ENCODE assay signal across 8 cellular contexts in genomic region chr9:127569819-127570401, GRCh38. TPM values are rescaled to one million over a fixed set of nuclear protein-coding genes. Genes with fewer than 3 reads are reported as not detected.
DNase-seq lines count a peak whose midpoint lies in the region; ATAC-seq and TF ChIP-seq lines count a peak whose summit lies in the region.

No MANE protein-coding gene starts in this region.

- peaks cover 0 to 8% (median 0%) of the 10 kb centered on the region in 7 donors for H3K27me3 ChIP-seq in heart right ventricle
- peaks cover 16% of the 10 kb centered on the region for H3K27me3 ChIP-seq in NT2/D1 (ENCODE audit: insufficient read depth, insufficient read length)

- no peaks in the 10 kb centered on the region for H3K36me3 Mint-ChIP-seq in mesothelial cell of epicardium

- peak in 1 of 8 donors; percentile 0 for ATAC-seq in heart right ventricle
- no peak for ATAC-seq in HG03280 (IDR thresholded peaks at IDR 0.05; ENCODE audit: unreplicated experiment)

- H3K27me3 Mint-ChIP-seq in mesothelial cell of epicardium (ENCODE audit: low read depth), result no peaks in the 10 kb centered on the region

- peak overlapping the region; percentile 76 for H3K9ac ChIP-seq in NT2/D1 (ENCODE audit: insufficient read length, low read depth)

- H3K36me3 ChIP-seq in heart right ventricle (peaks cover 0 to 12% (median 0%) of the 10 kb centered on the region in 9 donors), NT2/D1 (ENCODE audit: insufficient read depth, insufficient read length, low read length) (peaks cover 19% of the 10 kb centered on the region)

- no peaks in the 10 kb centered on the region for H3K9me3 ChIP-seq in heart right ventricle
- no peaks in the 10 kb centered on the region for H3K9me3 ChIP-seq in NT2/D1 (ENCODE audit: insufficient read depth, low read length)

- intact Hi-C loops in heart right ventricle (cut with DNase I), result loop anchor here in 5 of 10 donors (2.0 to 5.0 kb wide), 4 partner anchors 38 to 48 kb away; no protein-coding TSS in a partner anchor
- intact Hi-C loops in cardiac septum (cut with DNase I), result loop anchor here (5.0 kb wide), 1 partner anchor 118 kb away; the partner anchor contains the start of genes LRSAM1 and RPL12

- H3K27ac ChIP-seq in heart right ventricle (peak overlapping the region; percentile 81 to 95 (median 92)), caudate nucleus (ENCODE audit: low read depth, low read length) (peak overlapping the region; percentile 84)

- no peaks in the 10 kb centered on the region for H3K9me3 Mint-ChIP-seq in mesothelial cell of epicardium

- 23 to 35% methylated on average over 5 of the region's 5 CpGs for WGBS in heart right ventricle, 2 donors

- DNase-seq in heart right ventricle (no peak), cardiac septum (ENCODE audit: low spot score) (no peak), NT2/D1 (ENCODE audit: low read depth, low spot score) (no peak), caudate nucleus (lab: John Stamatoyannopoulos, UW) (peak in 1 of 61 donors; percentile 40), mesothelial cell of epicardium (ENCODE audit: low spot score in 2 of 2, unreplicated experiment in 2 of 2) (no peak), OCI-M2 (lab: John Stamatoyannopoulos, UW; ENCODE audit: unreplicated experiment) (no peak)
- no peak for DNase-seq in stimulated activated CD4-positive, alpha-beta T cell treated with anti-CD3 and anti-CD28 coated beads, Interleukin-4, amount 100 ng/mL, for 24 hours

- peak overlapping the region; percentile 94 for H3K27ac Mint-ChIP-seq in mesothelial cell of epicardium

- H3K4me1 ChIP-seq in heart right ventricle (peaks cover 4 to 69% (median 37%) of the 10 kb centered on the region in 9 donors), NT2/D1 (ENCODE audit: insufficient read depth, insufficient read length) (peaks cover 13% of the 10 kb centered on the region)

- peaks cover 51% of the 10 kb centered on the region for H3K4me1 Mint-ChIP-seq in mesothelial cell of epicardium

- H3K4me3 Mint-ChIP-seq in mesothelial cell of epicardium, result peak overlapping the region; percentile 78

- H3K4me3 ChIP-seq in heart right ventricle (peak overlapping the region; percentile 55 to 93 (median 84)), NT2/D1 (ENCODE audit: insufficient read length, low read depth) (peak overlapping the region; percentile 29)

- no peak for TF ChIP-seq CTCF in heart right ventricle (IDR thresholded peaks at IDR 0.05)
- TF ChIP-seq CTCF in mesothelial cell of epicardium (IDR thresholded peaks at IDR 0.05; ENCODE audit: unreplicated experiment), result no peak

RNA-seq across cellular contexts. Expression of gene STXBP1, which starts 42.2 kb away (rescaled TPM):
- total RNA-seq in heart right ventricle (10 to 100 TPM; 36.8 to 59.2 (median 49.4) TPM), cardiac septum (46.6 TPM), mesothelial cell of epicardium (94.9 to 112 TPM (median 105 TPM) in 3 replicates)
- polyA plus RNA-seq in heart right ventricle, result 10 to 100 TPM; 14.4 to 16.5 TPM
